ENCODE assay signal across 7 cellular contexts in genomic region chr20:50191566-50192363, GRCh38. TPM values are rescaled to one million over a fixed set of nuclear protein-coding genes. Genes with fewer than 3 reads are reported as not detected.
A peak's percentile ranks its signal among the peaks of the same experiment; 100 is the strongest.
DNase-seq lines count a peak whose midpoint lies in the region; ATAC-seq and TF ChIP-seq lines count a peak whose summit lies in the region.

No MANE protein-coding gene starts in this region.

- no peaks in the 10 kb centered on the region for H3K27me3 ChIP-seq in esophagus muscularis mucosa
- H3K27me3 ChIP-seq in thyroid gland: no peaks in the 10 kb centered on the region

- peak overlapping the region; percentile 75 to 100 (median 92) for H3K4me3 ChIP-seq in esophagus muscularis mucosa
- peak overlapping the region; percentile 90 to 96 (median 95) for H3K4me3 ChIP-seq in thyroid gland (replicated peaks in 1 of 3)

- peak; percentile 26 for ATAC-seq in HG02798 (IDR thresholded peaks at IDR 0.05; ENCODE audit: poor library complexity, unreplicated experiment)

- intact Hi-C loops in esophagus muscularis mucosa (cut with DNase I): loop anchor here (2.0 kb wide), 2 partner anchors 117 to 189 kb away; no protein-coding TSS in a partner anchor
- intact Hi-C loops in thyroid gland (cut with DNase I): no loop called here

- peak overlapping the region; percentile 90 for H3K4me3 Mint-ChIP-seq in nephron progenitor cell

- TF ChIP-seq EP300 in esophagus muscularis mucosa (IDR thresholded peaks at IDR 0.05): no peak

- TF ChIP-seq POLR2A in esophagus muscularis mucosa (IDR thresholded peaks at IDR 0.05; ENCODE audit: low read depth) (peak; percentile 41), thyroid gland (IDR thresholded peaks at IDR 0.05) (no peak)

- H3K36me3 Mint-ChIP-seq in nephron progenitor cell (ENCODE audit: low read depth): no peaks in the 10 kb centered on the region

- in situ Hi-C loops in GM13976 (cut with MboI; ENCODE audit: low sequenced_read_pairs, unreplicated experiment): no loop called here

- DNase-seq in GM13976 (ENCODE audit: low spot score) (peak; percentile 76), NCI-H748 treated with DMSO at 0.1 percent for 48 hours (lab: John Stamatoyannopoulos, UW) (peak; percentile 31), activated T-cell treated with anti-CD3 and anti-CD28 coated beads for 4 hours (peak; percentile 55), esophagus muscularis mucosa (ENCODE audit: extremely low spot score) (no peak), nephron progenitor cell (peak; percentile 75), thyroid gland (peak; percentile 46 to 47)

- H3K9me3 ChIP-seq in esophagus muscularis mucosa (no peaks in the 10 kb centered on the region), thyroid gland (no peaks in the 10 kb centered on the region)

- peaks cover 8 to 29% (median 17%) of the 10 kb centered on the region in 4 donors for H3K36me3 ChIP-seq in esophagus muscularis mucosa
- H3K36me3 ChIP-seq in thyroid gland: peaks cover 13 to 18% of the 10 kb centered on the region in 2 donors

- H3K27ac Mint-ChIP-seq in nephron progenitor cell: peak overlapping the region; percentile 83

- under 1% methylated on average over 50 of the region's 93 CpGs for WGBS in esophagus muscularis mucosa
- 0 to 1% methylated on average over 11 to 24 of the region's 93 CpGs for WGBS in thyroid gland, 2 donors

- H3K27me3 Mint-ChIP-seq in nephron progenitor cell (ENCODE audit: low read depth, poor library complexity): peaks cover 13% of the 10 kb centered on the region

- peaks cover 50% of the 10 kb centered on the region for H3K4me1 Mint-ChIP-seq in nephron progenitor cell

- H3K27ac ChIP-seq in esophagus muscularis mucosa (replicated peaks in 1 of 4) (peak overlapping the region; percentile 91 to 100 (median 98)), thyroid gland (peak overlapping the region; percentile 98 to 99 (median 99))

- H3K9me3 Mint-ChIP-seq in nephron progenitor cell: no peaks in the 10 kb centered on the region

- H3K4me1 ChIP-seq in esophagus muscularis mucosa (peaks cover 28 to 57% (median 48%) of the 10 kb centered on the region in 4 donors), thyroid gland (peaks cover 34 to 39% of the 10 kb centered on the region in 2 donors)

- TF ChIP-seq CTCF in GM13976 (IDR thresholded peaks at IDR 0.05; ENCODE audit: borderline replicate concordance, control extremely low read depth, extremely low read depth, insufficient read depth, missing control alignments) (peak; percentile 31), esophagus muscularis mucosa (IDR thresholded peaks at IDR 0.05) (peak in 2 of 3 experiments; percentile 25 to 54), nephron progenitor cell (IDR thresholded peaks at IDR 0.05) (no peak), thyroid gland (IDR thresholded peaks at IDR 0.05) (peak in 4 of 6 experiments; percentile 11 to 45 (median 44))

RNA-seq across cellular contexts. Expression of gene CEBPB, which starts 1.1 kb away (rescaled TPM):
- total RNA-seq in esophagus muscularis mucosa (100 to 1,000 TPM; 105 to 195 (median 144) TPM), thyroid gland (100 to 1,000 TPM in 3 of 4 donors, 10 to 100 TPM in 1; 61.7 to 132 (median 104) TPM)

RNA-seq across cellular contexts. Expression of gene PEDS1, which starts 38.2 kb away (rescaled TPM):
- 10 to 100 TPM; 22.2 to 50.3 (median 30.7) TPM for total RNA-seq in esophagus muscularis mucosa
- total RNA-seq in thyroid gland: 10 to 100 TPM; 15.8 to 22.7 (median 19.7) TPM
